17 cellular contexts compared by ENCODE assay signal in the genomic region with DNA sequence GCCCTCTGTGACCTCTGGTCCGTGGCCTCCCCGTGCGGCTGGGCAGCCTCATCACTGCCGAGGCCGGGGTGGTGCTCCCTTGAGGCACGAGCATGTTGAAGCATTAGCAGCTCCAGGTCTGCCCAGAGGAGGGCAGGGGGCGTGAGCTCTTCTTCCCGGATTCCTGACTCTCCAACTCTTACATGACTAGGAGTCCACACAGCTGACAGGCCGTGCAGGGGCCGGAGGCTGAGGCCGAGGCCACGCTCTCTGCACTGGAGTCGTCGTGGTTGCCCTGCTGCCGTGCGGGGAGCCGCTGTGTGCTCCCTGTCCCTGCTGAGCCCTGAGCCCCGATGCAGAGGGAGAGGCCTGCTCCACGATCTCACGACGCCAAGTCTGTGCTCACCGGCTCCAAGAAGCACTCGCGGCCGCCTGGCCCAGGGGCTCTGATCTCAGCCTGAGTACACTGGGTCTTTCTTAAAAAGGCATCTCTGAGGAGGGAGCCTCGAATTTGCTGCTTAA. TPM values are rescaled to one million over a fixed set of nuclear protein-coding genes. Genes with fewer than 3 reads are reported as not detected.
DNase-seq lines count a peak whose midpoint lies in the region; ATAC-seq lines count a peak whose summit lies in the region.
"Had no signal": no experiment of that assay in that cellular context is flagged by ENCODE, and none has a peak within 500 bp of the region (broad histone marks: within the 10 kb centered on the region; RNA-seq: fewer than 3 reads in every experiment).

No MANE protein-coding gene starts in this region.

- intact Hi-C loops in sciatic nerve (cut with DNase I) = no loop called here

- DNase-seq in activated effector memory CD4-positive, alpha-beta T cell treated with anti-CD3 and anti-CD28 coated beads, Interleukin-2, amount 50 U/mL, for 16 hours = peak; percentile 56
- no peak for DNase-seq in activated effector memory CD4-positive, alpha-beta T cell treated with Interleukin-2 at 50 U/mL for 16 hours
- DNase-seq in left kidney (ENCODE audit: low read depth, low spot score) = peak; percentile 23
- peak; percentile 48 for DNase-seq in sciatic nerve (ENCODE audit: low spot score)
- no peak for DNase-seq in NCI-H69 (lab: John Stamatoyannopoulos, UW)
- DNase-seq: DMS79 treated with DMSO at 0.1 percent for 48 hours, KBM-7, MV-4-11, NCI-H1417 treated with DMSO at 0.1 percent for 48 hours, NCI-H1930, NCI-H2171, NCI-H446 treated with DMSO at 0.1 percent for 48 hours, NCI-H82, SHP77 had no signal

- no peak for ATAC-seq in sciatic nerve
- no peak for ATAC-seq in GM18870 (IDR thresholded peaks at IDR 0.05; ENCODE audit: unreplicated experiment)
- no peak for ATAC-seq in GM21619 (IDR thresholded peaks at IDR 0.05; ENCODE audit: unreplicated experiment)

RNA-seq across cellular contexts. Expression of a gene that starts 19.4 kb away (rescaled TPM):
- total RNA-seq in sciatic nerve = 0.22 TPM
- total RNA-seq: CD8-positive, alpha-beta memory T cell had no signal

Comparison
In these comparisons a context has a peak if more than half of its experiments do, and no peak if none do; other contexts are left out.
1. DNase-seq: peak in activated effector memory CD4-positive, alpha-beta T cell treated with anti-CD3 and anti-CD28 coated beads, Interleukin-2, amount 50 U/mL, for 16 hours (single experiment), left kidney (single experiment) and sciatic nerve (single experiment); none in activated effector memory CD4-positive, alpha-beta T cell treated with Interleukin-2 at 50 U/mL for 16 hours (single experiment) and NCI-H69 (single experiment).